9 cellular contexts compared by ENCODE assay signal in the genomic region with DNA sequence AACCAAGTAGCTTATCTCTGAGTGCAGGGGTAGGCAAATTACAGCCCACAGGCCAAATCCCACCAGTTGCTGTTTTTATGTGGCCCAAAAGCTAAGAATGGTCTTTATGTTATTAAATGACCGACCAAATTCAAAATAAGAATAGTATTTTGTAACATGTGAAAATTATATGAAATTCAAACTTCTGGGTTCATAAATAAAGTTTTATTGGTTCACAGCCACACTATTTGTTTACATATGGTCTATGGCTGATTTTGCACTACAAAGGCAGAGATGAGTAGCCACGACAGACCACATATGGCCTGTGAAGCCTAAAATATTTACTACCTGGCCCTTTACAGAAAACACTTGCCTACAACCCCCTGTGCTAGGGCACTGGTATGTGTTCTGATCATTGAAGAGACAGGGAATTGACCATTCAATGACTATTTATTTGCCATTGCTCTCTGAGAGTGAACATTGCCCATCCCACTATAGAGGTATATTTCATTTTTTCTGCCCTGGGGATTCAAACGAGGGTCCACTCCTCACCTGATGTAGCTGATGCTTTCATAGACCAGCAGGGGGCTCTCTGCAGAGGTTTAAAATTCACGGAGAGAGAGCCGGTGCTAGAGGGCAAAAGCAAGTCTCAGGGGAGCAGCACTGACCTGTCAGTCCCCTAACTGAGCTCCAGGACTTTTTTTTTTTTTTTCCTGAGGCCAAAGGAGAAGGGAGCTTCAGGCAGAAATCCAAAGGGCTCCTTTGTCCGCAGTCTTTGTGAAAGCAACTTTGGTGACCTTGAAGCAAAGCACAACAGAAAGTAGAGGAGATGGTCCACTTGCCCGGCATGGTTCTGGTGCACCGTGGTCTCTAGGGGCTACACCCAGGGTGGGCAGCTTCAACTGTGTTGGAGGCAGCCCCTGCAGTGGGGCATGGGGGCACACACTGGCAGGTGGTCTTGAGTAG. TPM values are rescaled to one million over a fixed set of nuclear protein-coding genes. Genes with fewer than 3 reads are reported as not detected.
DNase-seq lines count a peak whose midpoint lies in the region; ATAC-seq, FAIRE-seq and TF ChIP-seq lines count a peak whose summit lies in the region.
"Had no signal": no experiment of that assay in that cellular context is flagged by ENCODE, and none has a peak within 500 bp of the region (broad histone marks: within the 10 kb centered on the region; RNA-seq: fewer than 3 reads in every experiment).

No MANE protein-coding gene starts in this region.

- TF ChIP-seq POLR2A in GM12891 (IDR thresholded peaks at IDR 0.05; ENCODE audit: low read depth, low read length) = no peak

- H3K4me1 Mint-ChIP-seq in activated CD4-positive, alpha-beta T cell treated with anti-CD3 and anti-CD28 coated beads, Interleukin-2, amount 10 ng/mL, durations not matched to agents 7 days and 5 days = no peaks in the 10 kb centered on the region
- peaks cover 14% of the 10 kb centered on the region for H3K4me1 Mint-ChIP-seq in neural progenitor cell

- H3K27me3 ChIP-seq in neural progenitor cell = peaks cover 89% of the 10 kb centered on the region

- H3K9me3 ChIP-seq in neural progenitor cell (ENCODE audit: low read depth) = no peaks in the 10 kb centered on the region

- no peak overlapping the region for H3K27ac Mint-ChIP-seq in activated CD4-positive, alpha-beta T cell treated with anti-CD3 and anti-CD28 coated beads, Interleukin-2, amount 10 ng/mL, durations not matched to agents 7 days and 5 days
- no peak overlapping the region for H3K27ac Mint-ChIP-seq in neural progenitor cell

- H3K79me2 ChIP-seq in neural progenitor cell (ENCODE audit: low read depth) = no peaks in the 10 kb centered on the region

- no peaks in the 10 kb centered on the region for H3K36me3 ChIP-seq in neural progenitor cell

- TF ChIP-seq CTCF in AG09319 (IDR thresholded peaks at IDR 0.05; ENCODE audit: low read depth, low read length) (peak; percentile 80), epithelial cell of esophagus (IDR thresholded peaks at IDR 0.05; ENCODE audit: insufficient read depth, low read depth, low read length, missing control alignments) (peak; percentile 83), neural progenitor cell (IDR thresholded peaks at IDR 0.05) (peak; percentile 80)

- no peak overlapping the region for H3K4me2 ChIP-seq in neural progenitor cell

- H3K27ac ChIP-seq in neural progenitor cell = no peak overlapping the region

- H3K4me1 ChIP-seq in neural progenitor cell = no peaks in the 10 kb centered on the region

- H3K9me3 Mint-ChIP-seq in activated CD4-positive, alpha-beta T cell treated with anti-CD3 and anti-CD28 coated beads, Interleukin-2, amount 10 ng/mL, durations not matched to agents 7 days and 5 days = no peaks in the 10 kb centered on the region
- no peaks in the 10 kb centered on the region for H3K9me3 Mint-ChIP-seq in neural progenitor cell

- no peak overlapping the region for H3K9ac ChIP-seq in neural progenitor cell

- no peaks in the 10 kb centered on the region for H3F3A ChIP-seq in neural progenitor cell (ENCODE audit: low read depth)

- H3K4me3 ChIP-seq in epithelial cell of esophagus (ENCODE audit: low read length) (no peak overlapping the region), neural progenitor cell (no peak overlapping the region)

- H3K36me3 Mint-ChIP-seq in activated CD4-positive, alpha-beta T cell treated with anti-CD3 and anti-CD28 coated beads, Interleukin-2, amount 10 ng/mL, durations not matched to agents 7 days and 5 days (ENCODE audit: low read depth) = no peaks in the 10 kb centered on the region
- no peaks in the 10 kb centered on the region for H3K36me3 Mint-ChIP-seq in neural progenitor cell

- ATAC-seq in HG02759 (IDR thresholded peaks at IDR 0.05; ENCODE audit: unreplicated experiment) = no peak

- POLR2A ChIA-PET in activated CD4-positive, alpha-beta T cell treated with anti-CD3 and anti-CD28 coated beads, Interleukin-2, amount 10 ng/mL, durations not matched to agents 7 days and 5 days (lab: Charles Lee) = interaction anchor here (0.6 kb wide), 1 partner anchor 81 kb away, joined by 13 read pairs; no protein-coding TSS in a partner anchor

- FAIRE-seq in GM12891 (lab: Jason Lieb, UNC) = peak; percentile 56

- no peaks in the 10 kb centered on the region for H4K20me1 ChIP-seq in neural progenitor cell (ENCODE audit: low read depth)

- CTCF ChIA-PET in activated CD4-positive, alpha-beta T cell treated with anti-CD3 and anti-CD28 coated beads, Interleukin-2, amount 10 ng/mL, durations not matched to agents 7 days and 5 days (lab: Charles Lee) = interaction anchor here (0.5 to 2.0 kb wide), 14 partner anchors 8 to 1425 kb away, joined by 3 to 9 read pairs (median 4); a partner anchor contains a TSS

- no peak for DNase-seq in AG09319 (ENCODE audit: extremely low read depth, low read depth)
- peak; percentile 52 for DNase-seq in GM12891 (ENCODE audit: insufficient read length, low spot score)
- peak; percentile 57 for DNase-seq in NCI-H2227 treated with DMSO at 0.1 percent for 48 hours (lab: John Stamatoyannopoulos, UW)
- peak; percentile 58 for DNase-seq in activated CD4-positive, alpha-beta T cell treated with anti-CD3 and anti-CD28 coated beads, Interleukin-2, amount 10 ng/mL, durations not matched to agents 7 days and 5 days
- DNase-seq in epithelial cell of esophagus (ENCODE audit: low read depth) = peak; percentile 37
- DNase-seq in neural progenitor cell (ENCODE audit: low spot score) = peak; percentile 87
- DNase-seq in ecto neural progenitor cell (ENCODE audit: low spot score) = no peak

- peaks cover 33% of the 10 kb centered on the region for H3K27me3 Mint-ChIP-seq in activated CD4-positive, alpha-beta T cell treated with anti-CD3 and anti-CD28 coated beads, Interleukin-2, amount 10 ng/mL, durations not matched to agents 7 days and 5 days
- peaks cover 14% of the 10 kb centered on the region for H3K27me3 Mint-ChIP-seq in neural progenitor cell (ENCODE audit: insufficient read depth, low read depth)

- H3K4me3 Mint-ChIP-seq in activated CD4-positive, alpha-beta T cell treated with anti-CD3 and anti-CD28 coated beads, Interleukin-2, amount 10 ng/mL, durations not matched to agents 7 days and 5 days = no peak overlapping the region
- H3K4me3 Mint-ChIP-seq in neural progenitor cell = peak overlapping the region; percentile 43

- no peak overlapping the region for H2AFZ ChIP-seq in neural progenitor cell (replicated peaks)

TF ChIP-seq in GM12891, 5 proteins besides CTCF, POLR2A, EP300 and RAD21:
- TF ChIP-seq TAF1 (IDR thresholded peaks at IDR 0.05; ENCODE audit: low read depth, low read length) (no peak), POLR2AphosphoS5 (IDR thresholded peaks at IDR 0.05; ENCODE audit: low read depth, low read length) (no peak), SPI1 (IDR thresholded peaks at IDR 0.05; ENCODE audit: low read depth, low read length) (no peak), POU2F2 (IDR thresholded peaks at IDR 0.05; ENCODE audit: low read depth, low read length) (no peak), PAX5 (IDR thresholded peaks at IDR 0.05; ENCODE audit: insufficient read depth, low read length, severe bottlenecking) (no peak)

RNA-seq across cellular contexts. Expression of a gene that starts 7.3 kb away (rescaled TPM):
- polyA plus RNA-seq in GM12891 (2012; ENCODE audit: low read depth, missing spikeins) = 69.4 TPM
- total RNA-seq in activated CD4-positive, alpha-beta T cell treated with anti-CD3 and anti-CD28 coated beads, Interleukin-2, amount 10 ng/mL, durations not matched to agents 7 days and 5 days = 10 to 100 TPM; 51.4 to 58.1 TPM
- 48.9 and 67.1 TPM in 2 replicates for total RNA-seq in neural progenitor cell (ENCODE audit: low replicate concordance)

RNA-seq across cellular contexts. Expression of a gene that starts 31.7 kb away (rescaled TPM):
- polyA plus RNA-seq in GM12891 (2012; ENCODE audit: low read depth, missing spikeins) = not detected
- total RNA-seq in activated CD4-positive, alpha-beta T cell treated with anti-CD3 and anti-CD28 coated beads, Interleukin-2, amount 10 ng/mL, durations not matched to agents 7 days and 5 days = not detected
- 0.67 and 0.93 TPM in 2 replicates for total RNA-seq in neural progenitor cell (ENCODE audit: low replicate concordance)
- total RNA-seq: glomerular endothelial cell had no signal

RNA-seq across cellular contexts. Expression of a gene that starts 46.3 kb away (rescaled TPM):
- 0.14 TPM for polyA plus RNA-seq in GM12891 (2012; ENCODE audit: low read depth, missing spikeins)
- under 1 TPM; 0.40 to 0.47 TPM for total RNA-seq in activated CD4-positive, alpha-beta T cell treated with anti-CD3 and anti-CD28 coated beads, Interleukin-2, amount 10 ng/mL, durations not matched to agents 7 days and 5 days
- total RNA-seq in neural progenitor cell (ENCODE audit: low replicate concordance) = 30.3 and 36.5 TPM in 2 replicates

RNA-seq across cellular contexts. Expression of a gene that starts 48.9 kb away (rescaled TPM):
- 6.1 TPM for polyA plus RNA-seq in GM12891 (2012; ENCODE audit: low read depth, missing spikeins)
- 10 to 100 TPM; 27.0 to 27.6 TPM for total RNA-seq in activated CD4-positive, alpha-beta T cell treated with anti-CD3 and anti-CD28 coated beads, Interleukin-2, amount 10 ng/mL, durations not matched to agents 7 days and 5 days
- 15.4 and 22.0 TPM in 2 replicates for total RNA-seq in neural progenitor cell (ENCODE audit: low replicate concordance)

Comparison
In these comparisons a context has a peak if more than half of its experiments do, and no peak if none do; other contexts are left out.
1. DNase-seq: peak in GM12891 (single experiment), NCI-H2227 treated with DMSO at 0.1 percent for 48 hours (single experiment), activated CD4-positive, alpha-beta T cell treated with anti-CD3 and anti-CD28 coated beads, Interleukin-2, amount 10 ng/mL, durations not matched to agents 7 days and 5 days (single experiment), epithelial cell of esophagus (single experiment) and neural progenitor cell (single experiment); none in AG09319 (single experiment) and ecto neural progenitor cell (single experiment).
2. RNA of a gene that starts 46.3 kb away (total RNA-seq): 30.3 to 36.5 TPM in neural progenitor cell; 0.40 to 0.47 TPM in activated CD4-positive, alpha-beta T cell treated with anti-CD3 and anti-CD28 coated beads, Interleukin-2, amount 10 ng/mL, durations not matched to agents 7 days and 5 days; every median in the first group is over 10 times any median in the second.
3. Peak in every context shown above with its lines, with median percentiles within 50 percentile points of each other: CTCF ChIP-seq.